2 cellular contexts compared by ENCODE assay signal in the genomic region with DNA sequence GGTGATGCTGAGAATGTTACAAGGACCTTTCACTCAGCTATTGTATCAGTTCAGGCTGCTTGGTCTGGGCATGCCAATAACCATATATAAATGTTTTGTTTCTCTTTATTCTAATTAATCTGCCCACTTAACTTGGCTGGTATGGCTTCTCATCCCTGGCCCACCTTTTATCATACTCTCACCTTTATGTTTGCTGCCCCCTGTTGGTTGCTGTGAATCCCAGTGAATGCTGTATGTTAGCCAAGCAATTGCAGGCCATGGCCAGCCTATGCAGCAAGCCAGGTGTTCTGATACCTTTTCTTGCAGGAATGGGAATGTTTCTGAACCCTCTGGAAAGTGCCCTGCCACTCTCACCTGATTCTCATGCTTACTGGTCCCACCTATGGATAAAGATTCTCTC.
TF ChIP-seq lines count a peak whose summit lies in the region.

No MANE protein-coding gene starts in this region.

TF ChIP-seq in HEK293T, 16 proteins besides CTCF, POLR2A, EP300 and RAD21 (continued from another document):
- TF ChIP-seq FOXM1 (IDR thresholded peaks at IDR 0.05; ENCODE audit: borderline replicate concordance) (no peak), FOXA1 (IDR thresholded peaks at IDR 0.05) (no peak), CTBP1 (IDR thresholded peaks at IDR 0.05; ENCODE audit: borderline replicate concordance) (no peak), LEF1 (IDR thresholded peaks at IDR 0.05; ENCODE audit: borderline replicate concordance) (no peak), L3MBTL2 (conservative IDR thresholded peaks at IDR 0.05) (no peak), NFRKB (IDR thresholded peaks at IDR 0.05) (no peak), ELF4 (IDR thresholded peaks at IDR 0.05) (no peak)
- TF ChIP-seq, protein P1, sequence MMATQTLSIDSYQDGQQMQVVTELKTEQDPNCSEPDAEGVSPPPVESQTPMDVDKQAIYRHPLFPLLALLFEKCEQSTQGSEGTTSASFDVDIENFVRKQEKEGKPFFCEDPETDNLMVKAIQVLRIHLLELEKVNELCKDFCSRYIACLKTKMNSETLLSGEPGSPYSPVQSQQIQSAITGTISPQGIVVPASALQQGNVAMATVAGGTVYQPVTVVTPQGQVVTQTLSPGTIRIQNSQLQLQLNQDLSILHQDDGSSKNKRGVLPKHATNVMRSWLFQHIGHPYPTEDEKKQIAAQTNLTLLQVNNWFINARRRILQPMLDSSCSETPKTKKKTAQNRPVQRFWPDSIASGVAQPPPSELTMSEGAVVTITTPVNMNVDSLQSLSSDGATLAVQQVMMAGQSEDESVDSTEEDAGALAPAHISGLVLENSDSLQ (IDR thresholded peaks at IDR 0.05): no peak

TF ChIP-seq in HepG2, 621 proteins besides CTCF, POLR2A, EP300 and RAD21 (continued from another document):
- TF ChIP-seq, protein P2, sequence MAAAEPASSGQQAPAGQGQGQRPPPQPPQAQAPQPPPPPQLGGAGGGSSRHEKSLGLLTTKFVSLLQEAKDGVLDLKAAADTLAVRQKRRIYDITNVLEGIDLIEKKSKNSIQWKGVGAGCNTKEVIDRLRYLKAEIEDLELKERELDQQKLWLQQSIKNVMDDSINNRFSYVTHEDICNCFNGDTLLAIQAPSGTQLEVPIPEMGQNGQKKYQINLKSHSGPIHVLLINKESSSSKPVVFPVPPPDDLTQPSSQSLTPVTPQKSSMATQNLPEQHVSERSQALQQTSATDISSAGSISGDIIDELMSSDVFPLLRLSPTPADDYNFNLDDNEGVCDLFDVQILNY (CRISPR knock-in tag; conservative IDR thresholded peaks at IDR 0.05): no peak
